15 cellular contexts compared by ENCODE assay signal in genomic region chr3:159319156-159319555, GRCh38.
DNase-seq lines count a peak whose midpoint lies in the region; FAIRE-seq and TF ChIP-seq lines count a peak whose summit lies in the region.
"Had no signal": no experiment of that assay in that cellular context is flagged by ENCODE, and none has a peak within 500 bp of the region (broad histone marks: within the 10 kb centered on the region; RNA-seq: fewer than 3 reads in every experiment).

No MANE protein-coding gene starts in this region.

- H4K20me1 ChIP-seq in fibroblast of lung (ENCODE audit: control insufficient read depth, extremely low read depth, insufficient read depth, low read length), result no peaks in the 10 kb centered on the region

- no peak for TF ChIP-seq EP300 in sigmoid colon (IDR thresholded peaks at IDR 0.05)

- no peaks in the 10 kb centered on the region for H3K27me3 ChIP-seq in fibroblast of lung (ENCODE audit: control insufficient read depth, insufficient read depth, low read length)
- no peaks in the 10 kb centered on the region for H3K27me3 ChIP-seq in sigmoid colon

- no peak for FAIRE-seq in GM19239 (lab: Jason Lieb, UNC)
- FAIRE-seq: G401.6, GM12892 had no signal

- no peak overlapping the region for H3K4me2 ChIP-seq in fibroblast of lung (ENCODE audit: extremely low read depth, insufficient read depth, low read length)
- H3K4me2 ChIP-seq: GM23338 had no signal

- no peaks in the 10 kb centered on the region for H3K9me3 ChIP-seq in fibroblast of lung (ENCODE audit: control insufficient read depth, insufficient read depth, low read depth, low read length)
- H3K9me3 ChIP-seq in sigmoid colon, result no peaks in the 10 kb centered on the region

- H3K4me3 ChIP-seq in fibroblast of lung (replicated peaks in 1 of 4; ENCODE audit: control extremely low read depth in 1 of 4, insufficient read depth in 1 of 4, low read depth in 3 of 4, low read length in 4 of 4) (no peak overlapping the region), sigmoid colon (no peak overlapping the region)
- H3K4me3 ChIP-seq: GM23338 had no signal

- no peak for TF ChIP-seq POLR2A in sigmoid colon (IDR thresholded peaks at IDR 0.05)

- peak overlapping the region; percentile 83 for H3K27ac Mint-ChIP-seq in progenitor cell of endocrine pancreas
- no peak overlapping the region for H3K27ac Mint-ChIP-seq in type B pancreatic cell
- H3K27ac Mint-ChIP-seq: CD4-positive, alpha-beta memory T cell; GM23338; H9 had no signal

- H3K4me3 Mint-ChIP-seq in progenitor cell of endocrine pancreas (ENCODE audit: low read depth) (no peak overlapping the region), type B pancreatic cell (no peak overlapping the region)
- H3K4me3 Mint-ChIP-seq: CD4-positive, alpha-beta memory T cell; GM23338; H9 had no signal

- no peak overlapping the region for H3K27ac ChIP-seq in fibroblast of lung (ENCODE audit: insufficient read depth, low read length)
- H3K27ac ChIP-seq in sigmoid colon, result no peak overlapping the region

- no peak overlapping the region for H2AFZ ChIP-seq in fibroblast of lung (ENCODE audit: low read length)
- H2AFZ ChIP-seq: GM23338 had no signal

- H3K4me1 ChIP-seq in fibroblast of lung (ENCODE audit: control insufficient read depth, extremely low read depth, insufficient read depth, low read length), result no peaks in the 10 kb centered on the region
- H3K4me1 ChIP-seq in sigmoid colon, result no peaks in the 10 kb centered on the region
- H3K4me1 ChIP-seq: Caco-2 had no signal

- no peaks in the 10 kb centered on the region for H3K36me3 Mint-ChIP-seq in progenitor cell of endocrine pancreas (ENCODE audit: insufficient read depth)
- H3K36me3 Mint-ChIP-seq in type B pancreatic cell, result no peaks in the 10 kb centered on the region
- H3K36me3 Mint-ChIP-seq: CD4-positive, alpha-beta memory T cell had no signal

- intact Hi-C loops in sigmoid colon (cut with DNase I), result no loop called here

- DNase-seq in fibroblast of lung (ENCODE audit: low read depth in 2 of 2) (no peak), medulla oblongata (ENCODE audit: extremely low spot score) (peak; percentile 9), progenitor cell of endocrine pancreas (ENCODE audit: low spot score, unreplicated experiment) (no peak), type B pancreatic cell (ENCODE audit: extremely low spot score, unreplicated experiment) (no peak), sigmoid colon (no peak), GM19239 (ENCODE audit: insufficient read length, low spot score) (no peak)
- DNase-seq: C1 segment of cervical spinal cord; Caco-2; CD4-positive, alpha-beta memory T cell; DMS153; DND-41; H9 had no signal

- no peaks in the 10 kb centered on the region for H3K27me3 Mint-ChIP-seq in progenitor cell of endocrine pancreas
- H3K27me3 Mint-ChIP-seq in type B pancreatic cell, result no peaks in the 10 kb centered on the region
- H3K27me3 Mint-ChIP-seq: CD4-positive, alpha-beta memory T cell had no signal

- peaks cover 8% of the 10 kb centered on the region for H3K4me1 Mint-ChIP-seq in progenitor cell of endocrine pancreas (ENCODE audit: low read depth)
- no peaks in the 10 kb centered on the region for H3K4me1 Mint-ChIP-seq in type B pancreatic cell (ENCODE audit: unreplicated experiment)
- H3K4me1 Mint-ChIP-seq: CD4-positive, alpha-beta memory T cell; GM23338; H9 had no signal

- TF ChIP-seq CTCF in fibroblast of lung (conservative IDR thresholded peaks at IDR 0.05 in 1 of 2, IDR thresholded peaks at IDR 0.05 in 1 of 2; ENCODE audit: low read depth in 1 of 2, low read length in 2 of 2) (no peak), progenitor cell of endocrine pancreas (IDR thresholded peaks at IDR 0.05; ENCODE audit: unreplicated experiment) (no peak), type B pancreatic cell (conservative IDR thresholded peaks at IDR 0.05) (no peak), sigmoid colon (IDR thresholded peaks at IDR 0.05) (no peak)

- peak overlapping the region; percentile 16 for H3K9ac ChIP-seq in fibroblast of lung (ENCODE audit: insufficient read depth, low read length)

- H3K36me3 ChIP-seq in fibroblast of lung (ENCODE audit: control insufficient read depth, insufficient read depth, low read length) (no peaks in the 10 kb centered on the region), sigmoid colon (no peaks in the 10 kb centered on the region)

- H3K9me3 Mint-ChIP-seq in progenitor cell of endocrine pancreas (ENCODE audit: low read depth), result peaks cover 8% of the 10 kb centered on the region
- H3K9me3 Mint-ChIP-seq in type B pancreatic cell, result no peaks in the 10 kb centered on the region
- H3K9me3 Mint-ChIP-seq: GM23338, H9 had no signal

- H3K79me2 ChIP-seq in fibroblast of lung (ENCODE audit: control insufficient read depth, insufficient read depth, low read length), result no peaks in the 10 kb centered on the region
